36 cellular contexts compared by ENCODE assay signal in genomic region chr17:60565233-60565632, GRCh38.
"Had no signal": no experiment of that assay in that cellular context is flagged by ENCODE, and none has a peak within 500 bp of the region (broad histone marks: within the 10 kb centered on the region; RNA-seq: fewer than 3 reads in every experiment).

No MANE protein-coding gene starts in this region.

- H3K9me3 ChIP-seq: MG63 had no signal

- DNase-seq: Karpas-422, Kasumi-1, KG1, MG63, MM.1S, MV-4-11, NCI-H1048, NCI-H1092, NCI-H1092 treated with DMSO at 0.1 percent for 48 hours, NCI-H1105, NCI-H1105 treated with DMSO at 0.1 percent for 48 hours, NCI-H1417, NCI-H1417 treated with DMSO at 0.1 percent for 48 hours, NCI-H1436, NCI-H1436 treated with DMSO at 0.1 percent for 48 hours, NCI-H146, NCI-H1694, NCI-H1694 treated with DMSO at 0.1 percent for 48 hours, NCI-H187, NCI-H187 treated with DMSO at 0.1 percent for 48 hours, NCI-H1930, NCI-H2029, NCI-H2029 treated with DMSO at 0.1 percent for 48 hours, NCI-H2081, NCI-H2081 treated with DMSO at 0.1 percent for 48 hours, NCI-H2107, NCI-H2171, NCI-H2171 treated with DMSO at 0.1 percent for 48 hours, NCI-H2227 treated with DMSO at 0.1 percent for 48 hours, NCI-H226, NCI-H345, NCI-H446, NCI-H446 treated with DMSO at 0.1 percent for 48 hours, NCI-H510A, NCI-H510A treated with DMSO at 0.1 percent for 48 hours had no signal

- H3K4me2 ChIP-seq: KMS-11 had no signal

- H3K27ac ChIP-seq: KMS-11 had no signal

- H3K36me3 ChIP-seq: MG63 had no signal

- H3K4me3 ChIP-seq: MG63 had no signal

- H3K9ac ChIP-seq: KMS-11 had no signal

- H3K27me3 ChIP-seq: MG63 had no signal
